Comparison of ENCODE assay signal across 20 cellular contexts in genomic region chr13:111904701-111905608, GRCh38.
DNase-seq lines count a peak whose midpoint lies in the region; ATAC-seq and TF ChIP-seq lines count a peak whose summit lies in the region.
"Had no signal": no experiment of that assay in that cellular context is flagged by ENCODE, and none has a peak within 500 bp of the region (broad histone marks: within the 10 kb centered on the region; RNA-seq: fewer than 3 reads in every experiment).

No MANE protein-coding gene starts in this region.

- H3K4me1 ChIP-seq in RWPE2 (ENCODE audit: insufficient read depth, poor library complexity, severe bottlenecking) = no peaks in the 10 kb centered on the region
- H3K4me1 ChIP-seq in testis = no peaks in the 10 kb centered on the region
- H3K4me1 ChIP-seq: HAP-1, prostate gland, SJSA1 had no signal

- POLR2A ChIA-PET in HEK293T (lab: Yijun Ruan, JAX) = no interaction called here

- H3K36me3 ChIP-seq in RWPE2 (ENCODE audit: low read depth) = no peaks in the 10 kb centered on the region
- H3K36me3 ChIP-seq in testis (ENCODE audit: low read depth, missing control alignments) = no peaks in the 10 kb centered on the region
- H3K36me3 ChIP-seq: HAP-1, prostate gland, SJSA1 had no signal

- DNase-seq in HEK293T (ENCODE audit: extremely low spot score) (peak; percentile 15), RWPE2 (ENCODE audit: low spot score) (peak; percentile 31), iPS-NIHi11 (ENCODE audit: low spot score) (peak; percentile 54), testis (peak; percentile 41), GM20000 (ENCODE audit: low spot score) (no peak), SHP77 (lab: John Stamatoyannopoulos, UW) (no peak)
- DNase-seq: activated CD4-positive, alpha-beta T cell treated with anti-CD3 and anti-CD28 coated beads, Interleukin-2, amount 10 ng/mL, durations not matched to agents 7 days and 5 days; activated naive CD4-positive, alpha-beta T cell; amygdala; left ventricle myocardium superior; MV-4-11; NCI-H2029; NCI-H2227 treated with DMSO at 0.1 percent for 48 hours; stimulated activated CD4-positive, alpha-beta T cell treated with anti-CD3 and anti-CD28 coated beads, Interleukin-1b, Interleukin-23, amount 100 ng/mL, for 48 hours had no signal

- TF ChIP-seq CTCF in RWPE2 (IDR thresholded peaks at IDR 0.05; ENCODE audit: poor library complexity, severe bottlenecking) (no peak), testis (IDR thresholded peaks at IDR 0.05) (no peak), GM20000 (IDR thresholded peaks at IDR 0.05; ENCODE audit: extremely low read depth, missing control alignments) (no peak)

- H3K9me3 ChIP-seq in RWPE2 (ENCODE audit: severe bottlenecking) (no peaks in the 10 kb centered on the region), testis (no peaks in the 10 kb centered on the region)
- H3K9me3 ChIP-seq: HAP-1, prostate gland had no signal

- CTCF ChIA-PET in HEK293T (lab: Yijun Ruan, JAX) = no interaction called here

- H3K27me3 ChIP-seq in RWPE2 (ENCODE audit: insufficient read depth, poor library complexity, severe bottlenecking) (no peaks in the 10 kb centered on the region), testis (no peaks in the 10 kb centered on the region)

- 65 to 71% methylated on average over 32 to 45 of the region's 47 CpGs for WGBS in testis, 2 donors

- ATAC-seq in RWPE2 (ENCODE audit: low read depth) = no peak
- ATAC-seq in HG02884 (IDR thresholded peaks at IDR 0.05; ENCODE audit: unreplicated experiment) = no peak
- ATAC-seq: CD8-positive, alpha-beta T cell; left ventricle myocardium superior; stimulated activated effector memory CD8-positive, alpha-beta T cell treated with anti-CD3 and anti-CD28 coated beads, Interleukin-12 subunit alpha, Interleukin-12 subunit beta, amount 100 ng/mL, for 72 hours had no signal

- H3K4me3 ChIP-seq in RWPE2 (ENCODE audit: severe bottlenecking) = no peak overlapping the region
- peak overlapping the region in 1 of 2 donors; percentile 17 for H3K4me3 ChIP-seq in testis
- H3K4me3 ChIP-seq: HAP-1, prostate gland, SJSA1 had no signal

- TF ChIP-seq POLR2A in testis (IDR thresholded peaks at IDR 0.05) = no peak

- intact Hi-C loops in testis (cut with DNase I; ENCODE audit: low total_unique reads) = no loop called here

- H3K27ac ChIP-seq in RWPE2 (ENCODE audit: poor library complexity, severe bottlenecking) (no peak overlapping the region), testis (no peak overlapping the region)
- H3K27ac ChIP-seq: prostate gland, SJSA1 had no signal

TF ChIP-seq in HEK293T, 16 proteins besides CTCF, POLR2A, EP300 and RAD21:
- TF ChIP-seq NFRKB (IDR thresholded peaks at IDR 0.05) = no peak
- peak; percentile 36 for TF ChIP-seq L3MBTL2 (conservative IDR thresholded peaks at IDR 0.05)

Comparison
In these comparisons a context has a peak if more than half of its experiments do, and no peak if none do; other contexts are left out.
1. DNase-seq: peak in HEK293T (single experiment), RWPE2 (single experiment), iPS-NIHi11 (single experiment) and testis (single experiment); none in GM20000 (single experiment) and SHP77 (0 of 2).